ENCODE assay signal across 10 cellular contexts in the genomic region with DNA sequence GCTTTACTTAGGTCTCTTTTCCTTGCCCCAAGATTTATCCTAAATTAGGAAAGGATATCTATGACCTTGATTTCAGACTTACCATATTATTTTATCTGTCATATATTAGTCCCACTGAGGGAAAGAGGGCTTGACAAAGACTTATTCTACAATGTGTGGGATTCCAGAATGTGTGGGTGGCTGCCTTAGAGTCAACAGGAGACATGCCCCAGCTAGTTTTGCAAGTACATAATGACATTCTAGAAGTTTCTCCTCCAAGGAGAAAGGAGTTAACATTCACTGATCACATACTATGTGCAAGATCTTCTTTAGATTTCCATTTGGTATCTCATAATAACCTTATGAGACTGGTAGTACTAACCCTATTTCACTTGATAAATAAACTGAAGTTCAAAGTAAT. TPM values are rescaled to one million over a fixed set of nuclear protein-coding genes. Genes with fewer than 3 reads are reported as not detected.
DNase-seq lines count a peak whose midpoint lies in the region; ATAC-seq and TF ChIP-seq lines count a peak whose summit lies in the region.
"Had no signal": no experiment of that assay in that cellular context is flagged by ENCODE, and none has a peak within 500 bp of the region (broad histone marks: within the 10 kb centered on the region; RNA-seq: fewer than 3 reads in every experiment).

No MANE protein-coding gene starts in this region.

- no peak overlapping the region for H3K27ac ChIP-seq in CD4-positive, alpha-beta T cell (ENCODE audit: low read depth, low read length)
- peak overlapping the region; percentile 82 for H3K27ac ChIP-seq in foreskin keratinocyte

- CTCF ChIA-PET in CD4-positive, alpha-beta T cell (lab: Charles Lee), result no interaction called here

- no peaks in the 10 kb centered on the region for H3K9me3 ChIP-seq in CD4-positive, alpha-beta T cell (ENCODE audit: control insufficient read depth, low read length)

- peaks cover 5% of the 10 kb centered on the region for H3K4me1 Mint-ChIP-seq in CD4-positive, alpha-beta T cell (ENCODE audit: low read depth)

- H3K4me1 ChIP-seq in foreskin keratinocyte, result peaks cover 36% of the 10 kb centered on the region

- TF ChIP-seq CTCF in CD4-positive, alpha-beta T cell (IDR thresholded peaks at IDR 0.05), result no peak
- no peak for TF ChIP-seq CTCF in foreskin keratinocyte (conservative IDR thresholded peaks at IDR 0.05)

- no peak for ATAC-seq in CD4-positive, alpha-beta T cell (ENCODE audit: poor library complexity)
- ATAC-seq in GM21381 (IDR thresholded peaks at IDR 0.05; ENCODE audit: unreplicated experiment), result peak; percentile 40
- ATAC-seq in HG03442 (IDR thresholded peaks at IDR 0.05; ENCODE audit: unreplicated experiment), result peak; percentile 27
- peak; percentile 19 for ATAC-seq in foreskin keratinocyte

- POLR2A ChIA-PET in CD4-positive, alpha-beta T cell (lab: Charles Lee), result no interaction called here

- H3K27me3 Mint-ChIP-seq in CD4-positive, alpha-beta T cell, result no peaks in the 10 kb centered on the region

- intact Hi-C loops in CD4-positive, alpha-beta T cell (cut with DNase I, micrococcal nuclease), result no loop called here

- no peaks in the 10 kb centered on the region for H3K27me3 ChIP-seq in CD4-positive, alpha-beta T cell (ENCODE audit: control insufficient read depth, insufficient read depth, low read length)
- H3K27me3 ChIP-seq in foreskin keratinocyte, result no peaks in the 10 kb centered on the region

- DNase-seq in CD4-positive, alpha-beta T cell, result no peak
- DNase-seq in foreskin keratinocyte (peak; percentile 45 to 69), DMS 273 treated with DMSO at 0.1 percent for 48 hours (lab: John Stamatoyannopoulos, UW) (no peak), NCI-H2171 (lab: John Stamatoyannopoulos, UW) (no peak), NCI-H1417 (lab: John Stamatoyannopoulos, UW) (no peak), HuH-7.5 (ENCODE audit: low spot score) (no peak)
- DNase-seq: NCI-H510A had no signal

- no peaks in the 10 kb centered on the region for H3K9me3 Mint-ChIP-seq in CD4-positive, alpha-beta T cell

- peaks cover 91% of the 10 kb centered on the region for H3K36me3 Mint-ChIP-seq in CD4-positive, alpha-beta T cell (ENCODE audit: low read depth)

- H3K27ac Mint-ChIP-seq in CD4-positive, alpha-beta T cell, result peak overlapping the region; percentile 34

- no peak overlapping the region for H3K4me3 Mint-ChIP-seq in CD4-positive, alpha-beta T cell

RNA-seq across cellular contexts. Expression of a gene that starts 25.1 kb away (rescaled TPM):
- total RNA-seq in CD4-positive, alpha-beta T cell, result 1 to 10 TPM; 1.7 to 1.8 TPM
- total RNA-seq in foreskin keratinocyte, result 0.81 and 1.1 TPM in 2 replicates
- 0.71 and 0.74 TPM in 2 replicates for polyA plus RNA-seq in foreskin keratinocyte
- polyA plus RNA-seq: fibroblast of lung had no signal

RNA-seq across cellular contexts. Expression of a gene that starts 52.3 kb away (rescaled TPM):
- under 1 TPM in 1 of 2 experiments, not detected in 1; 0.11 TPM for total RNA-seq in CD4-positive, alpha-beta T cell
- 0.03 TPM in 1 of 2 replicates, not detected in the other for total RNA-seq in foreskin keratinocyte
- polyA plus RNA-seq in foreskin keratinocyte, result 0.03 TPM in 2 replicates

Comparison
In these comparisons a context has a peak if more than half of its experiments do, and no peak if none do; other contexts are left out.
1. DNase-seq: peak in foreskin keratinocyte (2 of 2); none in CD4-positive, alpha-beta T cell (0 of 10), DMS 273 treated with DMSO at 0.1 percent for 48 hours (single experiment), NCI-H2171 (single experiment), NCI-H1417 (0 of 3) and HuH-7.5 (single experiment).